Comparison of ENCODE assay signal across 1 cellular context in genomic region chr17:50634123-50634914, GRCh38.
TF ChIP-seq lines count a peak whose summit lies in the region.

ABCC3 (plus strand) TSS chr17:50634881; CDS start chr17:50634937, 56 bp downstream.

TF ChIP-seq in IMR-90, 13 proteins besides CTCF, POLR2A, EP300 and RAD21 (continued from another document):
- TF ChIP-seq USF2 (IDR thresholded peaks at IDR 0.05; ENCODE audit: low read depth, low read length) (no peak), MXI1 (IDR thresholded peaks at IDR 0.05; ENCODE audit: borderline replicate concordance, low read depth, low read length) (no peak), NFE2L2 (IDR thresholded peaks at IDR 0.05; ENCODE audit: low read depth, low read length) (no peak)
